Comparison of ENCODE assay signal across 9 cellular contexts in the genomic region with DNA sequence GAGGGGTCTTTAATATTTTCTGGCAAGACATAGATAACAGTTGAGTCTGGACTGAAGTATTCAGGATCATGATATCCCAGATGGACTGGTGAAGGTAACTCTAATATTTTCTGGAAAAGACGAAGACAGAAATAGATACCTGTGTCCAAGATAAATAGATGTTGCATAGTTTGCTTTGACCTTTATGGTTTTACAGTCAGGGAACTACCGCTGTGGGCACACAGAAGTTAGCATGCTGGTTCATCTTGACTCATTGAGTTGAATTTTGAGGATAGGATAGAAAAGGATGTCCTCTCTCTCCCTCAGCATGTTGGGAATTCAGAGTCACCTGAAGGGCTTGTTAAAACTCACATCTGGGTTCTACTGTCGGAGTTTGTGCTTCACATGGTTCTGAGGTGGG. TPM values are rescaled to one million over a fixed set of nuclear protein-coding genes. Genes with fewer than 3 reads are reported as not detected.
"Had no signal": no experiment of that assay in that cellular context is flagged by ENCODE, and none has a peak within 500 bp of the region (broad histone marks: within the 10 kb centered on the region; RNA-seq: fewer than 3 reads in every experiment).

No MANE protein-coding gene starts in this region.

- H3K4me3 ChIP-seq: GM23338 had no signal

- H2AFZ ChIP-seq: GM23338 had no signal

- ATAC-seq: GM23338, HepG2 had no signal

- DNase-seq: H9, HCEC 1CT, HFFc6, KG1 had no signal

- H3K27ac ChIP-seq: HL-60 had no signal

- H3K4me2 ChIP-seq: GM23338 had no signal

RNA-seq across cellular contexts. Expression of a gene that starts 20.8 kb away (rescaled TPM):
- total RNA-seq: GM23338, HepG2, HT1080 had no signal
- polyA plus RNA-seq: GM23338, HepG2, IgD-negative memory B cell had no signal
